8 cellular contexts compared by ENCODE assay signal in genomic region chr5:96661841-96662724, GRCh38. TPM values are rescaled to one million over a fixed set of nuclear protein-coding genes. Genes with fewer than 3 reads are reported as not detected.
DNase-seq lines count a peak whose midpoint lies in the region; ATAC-seq and TF ChIP-seq lines count a peak whose summit lies in the region.

A gene with protein sequence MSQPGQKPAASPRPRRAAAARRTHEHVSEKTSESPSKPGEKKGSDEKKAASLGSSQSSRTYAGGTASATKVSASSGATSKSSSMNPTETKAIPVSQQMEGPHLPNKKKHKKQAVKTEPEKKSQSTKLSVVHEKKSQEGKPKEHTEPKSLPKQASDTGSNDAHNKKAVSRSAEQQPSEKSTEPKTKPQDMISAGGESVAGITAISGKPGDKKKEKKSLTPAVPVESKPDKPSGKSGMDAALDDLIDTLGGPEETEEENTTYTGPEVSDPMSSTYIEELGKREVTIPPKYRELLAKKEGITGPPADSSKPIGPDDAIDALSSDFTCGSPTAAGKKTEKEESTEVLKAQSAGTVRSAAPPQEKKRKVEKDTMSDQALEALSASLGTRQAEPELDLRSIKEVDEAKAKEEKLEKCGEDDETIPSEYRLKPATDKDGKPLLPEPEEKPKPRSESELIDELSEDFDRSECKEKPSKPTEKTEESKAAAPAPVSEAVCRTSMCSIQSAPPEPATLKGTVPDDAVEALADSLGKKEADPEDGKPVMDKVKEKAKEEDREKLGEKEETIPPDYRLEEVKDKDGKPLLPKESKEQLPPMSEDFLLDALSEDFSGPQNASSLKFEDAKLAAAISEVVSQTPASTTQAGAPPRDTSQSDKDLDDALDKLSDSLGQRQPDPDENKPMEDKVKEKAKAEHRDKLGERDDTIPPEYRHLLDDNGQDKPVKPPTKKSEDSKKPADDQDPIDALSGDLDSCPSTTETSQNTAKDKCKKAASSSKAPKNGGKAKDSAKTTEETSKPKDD (plus strand): TSS chr5:96662376. CDS start chr5:96662423, 47 bp downstream.

- H3K4me3 Mint-ChIP-seq in activated naive CD8-positive, alpha-beta T cell treated with anti-CD3 and anti-CD28 coated beads, Interleukin-2, amount 50 U/mL, for 24 hours, result peak within 1 kb of the TSS; percentile 96
- peak within 1 kb of the TSS; percentile 86 for H3K4me3 Mint-ChIP-seq in progenitor cell of endocrine pancreas (ENCODE audit: low read depth)

- H3K4me1 Mint-ChIP-seq in activated naive CD8-positive, alpha-beta T cell treated with anti-CD3 and anti-CD28 coated beads, Interleukin-2, amount 50 U/mL, for 24 hours, result peaks cover 45% of the 10 kb centered on the region
- peaks cover 30% of the 10 kb centered on the region for H3K4me1 Mint-ChIP-seq in progenitor cell of endocrine pancreas (ENCODE audit: low read depth)

- peak within 1 kb of the TSS; percentile 87 for H3K4me3 ChIP-seq in HUES6 (ENCODE audit: low read depth, low read length)
- peak within 1 kb of the TSS; percentile 95 for H3K4me3 ChIP-seq in urinary bladder (ENCODE audit: low read depth, low read length)

- H3K9ac ChIP-seq in HUES6 (ENCODE audit: low read length), result peak within 1 kb of the TSS; percentile 38

- peaks cover 56% of the 10 kb centered on the region for H3K27me3 ChIP-seq in HUES6 (ENCODE audit: control insufficient read depth, insufficient read depth, low read length)

- no peaks in the 10 kb centered on the region for H3K36me3 Mint-ChIP-seq in activated naive CD8-positive, alpha-beta T cell treated with anti-CD3 and anti-CD28 coated beads, Interleukin-2, amount 50 U/mL, for 24 hours (ENCODE audit: low read depth)
- H3K36me3 Mint-ChIP-seq in progenitor cell of endocrine pancreas (ENCODE audit: insufficient read depth), result no peaks in the 10 kb centered on the region

- H3K27ac ChIP-seq in HUES6 (ENCODE audit: low read depth, low read length) (no peak within 1 kb of the TSS), urinary bladder (ENCODE audit: low read depth) (peak within 1 kb of the TSS; percentile 98)

- peak; percentile 64 for ATAC-seq in GM21447 (IDR thresholded peaks at IDR 0.05; ENCODE audit: unreplicated experiment)
- peak; percentile 81 for ATAC-seq in activated naive CD8-positive, alpha-beta T cell treated with anti-CD3 and anti-CD28 coated beads, Interleukin-2, amount 50 U/mL, for 24 hours

- peak; percentile 96 for DNase-seq in DMS53 (lab: John Stamatoyannopoulos, UW)
- DNase-seq in SW480 (ENCODE audit: low spot score), result peak; percentile 90
- peak; percentile 86 for DNase-seq in activated naive CD8-positive, alpha-beta T cell treated with anti-CD3 and anti-CD28 coated beads, Interleukin-2, amount 50 U/mL, for 24 hours
- DNase-seq in cardiac septum (ENCODE audit: low spot score), result peak; percentile 95
- DNase-seq in progenitor cell of endocrine pancreas (ENCODE audit: low spot score, unreplicated experiment), result peak; percentile 69

- H3K36me3 ChIP-seq in HUES6 (ENCODE audit: control insufficient read depth, insufficient read depth, low read length) (no peaks in the 10 kb centered on the region), urinary bladder (ENCODE audit: insufficient read depth) (peaks cover 2% of the 10 kb centered on the region)

- WGBS in urinary bladder, result under 1% methylated on average over 77 of the region's 77 CpGs

- H3K4me1 ChIP-seq in HUES6 (ENCODE audit: control insufficient read depth, insufficient read depth, low read length) (0 out of 2 replicates have a peak, but pooled peaks cover 7% of the 10 kb centered on the region), urinary bladder (ENCODE audit: insufficient read depth) (no peaks in the 10 kb centered on the region)

- intact Hi-C loops in cardiac septum (cut with DNase I), result loop anchor here (1.0 to 5.0 kb wide), 4 partner anchors 40 to 275 kb away; partner anchors contain the start of gene LNPEP

- H3K9me3 Mint-ChIP-seq in activated naive CD8-positive, alpha-beta T cell treated with anti-CD3 and anti-CD28 coated beads, Interleukin-2, amount 50 U/mL, for 24 hours, result no peaks in the 10 kb centered on the region
- no peaks in the 10 kb centered on the region for H3K9me3 Mint-ChIP-seq in progenitor cell of endocrine pancreas (ENCODE audit: low read depth)

- H3K27me3 Mint-ChIP-seq in activated naive CD8-positive, alpha-beta T cell treated with anti-CD3 and anti-CD28 coated beads, Interleukin-2, amount 50 U/mL, for 24 hours, result peaks cover 11% of the 10 kb centered on the region
- H3K27me3 Mint-ChIP-seq in progenitor cell of endocrine pancreas, result peaks cover 3% of the 10 kb centered on the region

- peak within 1 kb of the TSS; percentile 92 for H3K27ac Mint-ChIP-seq in activated naive CD8-positive, alpha-beta T cell treated with anti-CD3 and anti-CD28 coated beads, Interleukin-2, amount 50 U/mL, for 24 hours
- peak within 1 kb of the TSS; percentile 94 for H3K27ac Mint-ChIP-seq in progenitor cell of endocrine pancreas

- no peaks in the 10 kb centered on the region for H3K9me3 ChIP-seq in HUES6 (ENCODE audit: control insufficient read depth, insufficient read depth, low read depth, low read length)

- no peak for TF ChIP-seq CTCF in progenitor cell of endocrine pancreas (IDR thresholded peaks at IDR 0.05; ENCODE audit: unreplicated experiment)

RNA-seq across cellular contexts. Expression of the gene that starts here (rescaled TPM):
- total RNA-seq in cardiac septum, result 449 TPM
- 97.0 and 111 TPM in 2 replicates for total RNA-seq in progenitor cell of endocrine pancreas
- 231 TPM for total RNA-seq in urinary bladder
- polyA plus RNA-seq in urinary bladder, result 152 TPM
